ENCODE assay signal across 8 cellular contexts in genomic region chr16:22190169-22191088, GRCh38. TPM values are rescaled to one million over a fixed set of nuclear protein-coding genes. Genes with fewer than 3 reads are reported as not detected.
DNase-seq lines count a peak whose midpoint lies in the region; ATAC-seq and TF ChIP-seq lines count a peak whose summit lies in the region.

No MANE protein-coding gene starts in this region.

- H3K4me3 Mint-ChIP-seq in activated T-helper 2 cell treated with anti-CD3 and anti-CD28 coated beads, Interferon-gamma antibody, Interleukin-2, Interleukin-4, amounts not matched to agents 10 μg/mL and 5 μg/mL and 100 μg/mL, durations not matched to agents 14 hours and 24 hours and 36 hours (ENCODE audit: low read depth): peak overlapping the region; percentile 84
- H3K4me3 Mint-ChIP-seq in natural killer cell treated with Interleukin-12 subunit alpha and Interleukin-12 subunit beta and Interleukin-15 and Interleukin-18, amount 100 ng/mL, for 72 hours: peak overlapping the region; percentile 88

- intact Hi-C loops in activated T-helper 2 cell treated with anti-CD3 and anti-CD28 coated beads, Interferon-gamma antibody, Interleukin-2, Interleukin-4, amounts not matched to agents 10 μg/mL and 5 μg/mL and 100 μg/mL, durations not matched to agents 14 hours and 24 hours and 36 hours (cut with micrococcal nuclease): loop anchor here (1.0 to 5.0 kb wide), 6 partner anchors 16 to 1288 kb away; partner anchors contain the start of genes DCUN1D3, EEF2K, LYRM1 and POLR3E

- no peaks in the 10 kb centered on the region for H3K9me3 Mint-ChIP-seq in activated T-helper 2 cell treated with anti-CD3 and anti-CD28 coated beads, Interferon-gamma antibody, Interleukin-2, Interleukin-4, amounts not matched to agents 10 μg/mL and 5 μg/mL and 100 μg/mL, durations not matched to agents 14 hours and 24 hours and 36 hours
- peaks cover 7% of the 10 kb centered on the region for H3K9me3 Mint-ChIP-seq in natural killer cell treated with Interleukin-12 subunit alpha and Interleukin-12 subunit beta and Interleukin-15 and Interleukin-18, amount 100 ng/mL, for 72 hours

- DNase-seq in ELF-1 (ENCODE audit: low read depth, low spot score) (peak; percentile 100), H4 (ENCODE audit: low spot score) (peak; percentile 97), LNCaP clone FGC (ENCODE audit: low read depth) (peak; percentile 96), RPMI8226 (peak; percentile 100), fibroblast of mammary gland (ENCODE audit: low read depth) (peak; percentile 100)
- DNase-seq in activated T-helper 2 cell treated with anti-CD3 and anti-CD28 coated beads, Interferon-gamma antibody, Interleukin-2, Interleukin-4, amounts not matched to agents 10 μg/mL and 5 μg/mL and 100 μg/mL, durations not matched to agents 14 hours and 24 hours and 36 hours (ENCODE audit: low spot score): peak; percentile 99
- DNase-seq in natural killer cell treated with Interleukin-12 subunit alpha and Interleukin-12 subunit beta and Interleukin-15 and Interleukin-18, amount 100 ng/mL, for 72 hours (ENCODE audit: low spot score): peak; percentile 99
- DNase-seq in stimulated activated naive CD4-positive, alpha-beta T cell treated with Interleukin-2 at 50 U/mL for 16 hours (lab: John Stamatoyannopoulos, UW): peak; percentile 98

- no peaks in the 10 kb centered on the region for H3K27me3 Mint-ChIP-seq in activated T-helper 2 cell treated with anti-CD3 and anti-CD28 coated beads, Interferon-gamma antibody, Interleukin-2, Interleukin-4, amounts not matched to agents 10 μg/mL and 5 μg/mL and 100 μg/mL, durations not matched to agents 14 hours and 24 hours and 36 hours (ENCODE audit: low read depth)
- H3K27me3 Mint-ChIP-seq in natural killer cell treated with Interleukin-12 subunit alpha and Interleukin-12 subunit beta and Interleukin-15 and Interleukin-18, amount 100 ng/mL, for 72 hours: no peaks in the 10 kb centered on the region

- peaks cover 48% of the 10 kb centered on the region for H3K4me1 Mint-ChIP-seq in activated T-helper 2 cell treated with anti-CD3 and anti-CD28 coated beads, Interferon-gamma antibody, Interleukin-2, Interleukin-4, amounts not matched to agents 10 μg/mL and 5 μg/mL and 100 μg/mL, durations not matched to agents 14 hours and 24 hours and 36 hours (ENCODE audit: low read depth)
- H3K4me1 Mint-ChIP-seq in natural killer cell treated with Interleukin-12 subunit alpha and Interleukin-12 subunit beta and Interleukin-15 and Interleukin-18, amount 100 ng/mL, for 72 hours (ENCODE audit: low read depth in 2 of 2): peaks cover 48 to 60% of the 10 kb centered on the region in 2 donors

- H3K4me3 ChIP-seq in LNCaP clone FGC (ENCODE audit: low read depth, low read length) (peak overlapping the region; percentile 63), fibroblast of mammary gland (ENCODE audit: control insufficient read depth, low read depth, low read length) (peak overlapping the region; percentile 57)

- TF ChIP-seq CTCF in LNCaP clone FGC (IDR thresholded peaks at IDR 0.05; ENCODE audit: control insufficient read depth, extremely low read depth, insufficient read depth) (no peak), fibroblast of mammary gland (conservative IDR thresholded peaks at IDR 0.05; ENCODE audit: control insufficient read depth, insufficient read depth, low read depth, low read length) (no peak)

- H3K36me3 Mint-ChIP-seq in activated T-helper 2 cell treated with anti-CD3 and anti-CD28 coated beads, Interferon-gamma antibody, Interleukin-2, Interleukin-4, amounts not matched to agents 10 μg/mL and 5 μg/mL and 100 μg/mL, durations not matched to agents 14 hours and 24 hours and 36 hours (ENCODE audit: low read depth): no peaks in the 10 kb centered on the region
- no peaks in the 10 kb centered on the region for H3K36me3 Mint-ChIP-seq in natural killer cell treated with Interleukin-12 subunit alpha and Interleukin-12 subunit beta and Interleukin-15 and Interleukin-18, amount 100 ng/mL, for 72 hours

- H3K27ac Mint-ChIP-seq in activated T-helper 2 cell treated with anti-CD3 and anti-CD28 coated beads, Interferon-gamma antibody, Interleukin-2, Interleukin-4, amounts not matched to agents 10 μg/mL and 5 μg/mL and 100 μg/mL, durations not matched to agents 14 hours and 24 hours and 36 hours: peak overlapping the region; percentile 99
- H3K27ac Mint-ChIP-seq in natural killer cell treated with Interleukin-12 subunit alpha and Interleukin-12 subunit beta and Interleukin-15 and Interleukin-18, amount 100 ng/mL, for 72 hours: peak overlapping the region; percentile 72 to 91

- peak; percentile 83 to 88 for ATAC-seq in natural killer cell treated with Interleukin-12 subunit alpha and Interleukin-12 subunit beta and Interleukin-15 and Interleukin-18, amount 100 ng/mL, for 72 hours

RNA-seq across cellular contexts. Expression of gene EEF2K, which starts 15.6 kb away (rescaled TPM):
- 9.2 and 11.1 TPM in 2 replicates for total RNA-seq in H4 (2014; rRNA removed; shearing (Covaris generic))
- 40.4 and 41.0 TPM in 2 replicates for total RNA-seq in activated T-helper 2 cell treated with anti-CD3 and anti-CD28 coated beads, Interferon-gamma antibody, Interleukin-2, Interleukin-4, amounts not matched to agents 10 μg/mL and 5 μg/mL and 100 μg/mL, durations not matched to agents 14 hours and 24 hours and 36 hours
- 10 to 100 TPM; 13.7 to 42.6 TPM for total RNA-seq in natural killer cell treated with Interleukin-12 subunit alpha and Interleukin-12 subunit beta and Interleukin-15 and Interleukin-18, amount 100 ng/mL, for 72 hours

RNA-seq across cellular contexts. Expression of gene SDR42E2, which starts 28.1 kb away (rescaled TPM):
- not detected in 2 replicates for total RNA-seq in H4 (2014; rRNA removed; shearing (Covaris generic))
- 0.09 TPM in 1 of 2 replicates, not detected in the other for total RNA-seq in activated T-helper 2 cell treated with anti-CD3 and anti-CD28 coated beads, Interferon-gamma antibody, Interleukin-2, Interleukin-4, amounts not matched to agents 10 μg/mL and 5 μg/mL and 100 μg/mL, durations not matched to agents 14 hours and 24 hours and 36 hours
- under 1 TPM in 1 of 2 donors, not detected in 1; 0.22 TPM for total RNA-seq in natural killer cell treated with Interleukin-12 subunit alpha and Interleukin-12 subunit beta and Interleukin-15 and Interleukin-18, amount 100 ng/mL, for 72 hours

Comparison
In these comparisons a context has a peak if more than half of its experiments do, and no peak if none do; other contexts are left out.
1. Peak in every context shown above with its lines: DNase-seq, ATAC-seq and H3K4me3 ChIP-seq.